In genomic region chr12:69240625-69240984, GRCh38 we compare ENCODE assay signal across 7 cellular contexts. TPM values are rescaled to one million over a fixed set of nuclear protein-coding genes. Genes with fewer than 3 reads are reported as not detected.
DNase-seq lines count a peak whose midpoint lies in the region; ATAC-seq, FAIRE-seq and TF ChIP-seq lines count a peak whose summit lies in the region.

No MANE protein-coding gene starts in this region.

- TF ChIP-seq CTCF in GM12875 (IDR thresholded peaks at IDR 0.05; ENCODE audit: borderline replicate concordance, insufficient read depth, low read depth, low read length), result no peak
- TF ChIP-seq CTCF in keratinocyte (optimal IDR thresholded peaks at IDR 0.05 in 1 of 3, IDR thresholded peaks at IDR 0.05 in 1 of 3, conservative IDR thresholded peaks at IDR 0.05 in 1 of 3; ENCODE audit: extremely low read depth in 1 of 3, insufficient read depth in 2 of 3, low read length in 3 of 3), result no peak

- H3K27me3 Mint-ChIP-seq in activated naive CD8-positive, alpha-beta T cell treated with anti-CD3 and anti-CD28 coated beads, Interleukin-2, amount 10 ng/mL, durations not matched to agents 7 days and 5 days, result no peaks in the 10 kb centered on the region

- H2AFZ ChIP-seq in keratinocyte (ENCODE audit: control insufficient read depth, low read length), result no peak overlapping the region

- no peaks in the 10 kb centered on the region for H3K9me3 Mint-ChIP-seq in activated naive CD8-positive, alpha-beta T cell treated with anti-CD3 and anti-CD28 coated beads, Interleukin-2, amount 10 ng/mL, durations not matched to agents 7 days and 5 days

- H3K9me1 ChIP-seq in keratinocyte (ENCODE audit: control insufficient read depth, extremely low read depth, insufficient read depth, low read length), result peaks cover 5% of the 10 kb centered on the region

- peak overlapping the region; percentile 97 for H3K4me3 Mint-ChIP-seq in activated naive CD8-positive, alpha-beta T cell treated with anti-CD3 and anti-CD28 coated beads, Interleukin-2, amount 10 ng/mL, durations not matched to agents 7 days and 5 days

- H3K36me3 Mint-ChIP-seq in activated naive CD8-positive, alpha-beta T cell treated with anti-CD3 and anti-CD28 coated beads, Interleukin-2, amount 10 ng/mL, durations not matched to agents 7 days and 5 days, result peaks cover 4% of the 10 kb centered on the region

- H3K4me3 ChIP-seq in GM12875 (ENCODE audit: low read depth, low read length), result peak overlapping the region; percentile 79
- H3K4me3 ChIP-seq in keratinocyte (ENCODE audit: control insufficient read depth in 2 of 3, extremely low read depth in 1 of 3, insufficient read depth in 2 of 3, low read depth in 1 of 3, low read length in 3 of 3), result peak overlapping the region; percentile 80 to 100 (median 92)

- H3K4me1 ChIP-seq in keratinocyte (ENCODE audit: control insufficient read depth, extremely low read depth, insufficient read depth, low read length), result peaks cover 23% of the 10 kb centered on the region

- dilution Hi-C loops in keratinocyte (cut with MboI; ENCODE audit: extremely low pct_ligation_motif_present, low sequenced_read_pairs), result no loop called here

- peaks cover 0 to 3% of the 10 kb centered on the region in 2 experiments for H3K36me3 ChIP-seq in keratinocyte (ENCODE audit: control insufficient read depth in 2 of 2, extremely low read depth in 1 of 2, insufficient read depth in 2 of 2, low read length in 2 of 2)

- ATAC-seq in activated naive CD8-positive, alpha-beta T cell treated with anti-CD3 and anti-CD28 coated beads, Interleukin-2, amount 10 ng/mL, durations not matched to agents 7 days and 5 days (ENCODE audit: low read depth), result no peak
- ATAC-seq in HG03095 (IDR thresholded peaks at IDR 0.05; ENCODE audit: unreplicated experiment) (no peak), HG02610 (IDR thresholded peaks at IDR 0.05; ENCODE audit: unreplicated experiment) (no peak)

- H3K27ac ChIP-seq in keratinocyte (ENCODE audit: control insufficient read depth, insufficient read depth, low read length), result peak overlapping the region; percentile 86

- H4K20me1 ChIP-seq in keratinocyte (ENCODE audit: control insufficient read depth, extremely low read depth, insufficient read depth, low read length), result peaks cover 20% of the 10 kb centered on the region

- peak overlapping the region; percentile 77 for H3K4me2 ChIP-seq in keratinocyte (ENCODE audit: control insufficient read depth, extremely low read depth, insufficient read depth, low read depth, low read length)

- FAIRE-seq in keratinocyte (lab: Jason Lieb, UNC), result no peak

- no peaks in the 10 kb centered on the region for H3K9me3 ChIP-seq in keratinocyte (ENCODE audit: control insufficient read depth, low read depth, low read length)

- peak overlapping the region; percentile 93 for H3K9ac ChIP-seq in keratinocyte (ENCODE audit: control insufficient read depth, extremely low read depth, insufficient read depth, low read length)

- no peaks in the 10 kb centered on the region for H3K27me3 ChIP-seq in keratinocyte (ENCODE audit: control insufficient read depth, extremely low read depth, insufficient read depth, low read length)

- peak in 2 of 3 experiments; percentile 51 to 76 for DNase-seq in NCI-H1417 (lab: John Stamatoyannopoulos, UW)
- no peak for DNase-seq in activated naive CD8-positive, alpha-beta T cell treated with anti-CD3 and anti-CD28 coated beads, Interleukin-2, amount 10 ng/mL, durations not matched to agents 7 days and 5 days
- no peak for DNase-seq in keratinocyte (ENCODE audit: low read depth, low spot score)
- DNase-seq in stimulated activated CD8-positive, alpha-beta memory T cell treated with anti-CD3 and anti-CD28 coated beads, Interleukin-4, amount 100 ng/mL, for 48 hours, result peak; percentile 43

- peaks cover 42% of the 10 kb centered on the region for H3K4me1 Mint-ChIP-seq in activated naive CD8-positive, alpha-beta T cell treated with anti-CD3 and anti-CD28 coated beads, Interleukin-2, amount 10 ng/mL, durations not matched to agents 7 days and 5 days

- POLR2A ChIA-PET in activated naive CD8-positive, alpha-beta T cell treated with anti-CD3 and anti-CD28 coated beads, Interleukin-2, amount 10 ng/mL, durations not matched to agents 7 days and 5 days (lab: Charles Lee), result interaction anchor here (1.5 to 2.7 kb wide), 2 partner anchors 12 to 433 kb away, joined by 3 to 14 read pairs; partner anchors contain the start of gene MDM2

- peaks cover 61% of the 10 kb centered on the region for H3K79me2 ChIP-seq in keratinocyte (ENCODE audit: control insufficient read depth, insufficient read depth, low read length)

- H3K27ac Mint-ChIP-seq in activated naive CD8-positive, alpha-beta T cell treated with anti-CD3 and anti-CD28 coated beads, Interleukin-2, amount 10 ng/mL, durations not matched to agents 7 days and 5 days, result peak overlapping the region; percentile 99

RNA-seq across cellular contexts. Expression of gene CPSF6, which starts 1.2 kb away (rescaled TPM):
- total RNA-seq in activated naive CD8-positive, alpha-beta T cell treated with anti-CD3 and anti-CD28 coated beads, Interleukin-2, amount 10 ng/mL, durations not matched to agents 7 days and 5 days, result 100 to 1,000 TPM; 104 to 107 TPM
- 34.4 to 59.5 TPM (median 45.0 TPM) in 3 replicates for polyA plus RNA-seq in keratinocyte
- polyA plus RNA-seq in keratinocyte (2011; ENCODE audit: low read depth), result 44.5 TPM
- polyA plus RNA-seq in keratinocyte (2011; cell fraction: cytosol; rRNA removed), result 30.2 and 33.1 TPM in 2 replicates
- 42.8 and 48.0 TPM in 2 replicates for polyA plus RNA-seq in keratinocyte (2011; cell fraction: nucleus; rRNA removed)
- polyA plus RNA-seq in keratinocyte (2012; ENCODE audit: low replicate concordance), result 36.0 and 59.8 TPM in 2 replicates
- polyA minus RNA-seq in keratinocyte, result 32.5 to 42.5 TPM (median 35.6 TPM) in 3 replicates
- 22.3 TPM for polyA minus RNA-seq in keratinocyte (2011; cell fraction: cytosol; rRNA and poly(A)+ RNA removed)
- polyA minus RNA-seq in keratinocyte (2011; cell fraction: nucleus; rRNA and poly(A)+ RNA removed), result 17.5 and 29.9 TPM in 2 replicates

Comparison
In these comparisons a context has a peak if more than half of its experiments do, and no peak if none do; other contexts are left out.
1. DNase-seq: peak in NCI-H1417 (2 of 3) and stimulated activated CD8-positive, alpha-beta memory T cell treated with anti-CD3 and anti-CD28 coated beads, Interleukin-4, amount 100 ng/mL, for 48 hours (single experiment); none in activated naive CD8-positive, alpha-beta T cell treated with anti-CD3 and anti-CD28 coated beads, Interleukin-2, amount 10 ng/mL, durations not matched to agents 7 days and 5 days (single experiment) and keratinocyte (single experiment).